Comparison of ENCODE assay signal across 29 cellular contexts in genomic region chr13:22086593-22086992, GRCh38.
"Had no signal": no experiment of that assay in that cellular context is flagged by ENCODE, and none has a peak within 500 bp of the region (broad histone marks: within the 10 kb centered on the region; RNA-seq: fewer than 3 reads in every experiment).

No MANE protein-coding gene starts in this region.

- H2AFZ ChIP-seq: parathyroid adenoma had no signal

- H3K4me3 Mint-ChIP-seq: central memory CD8-positive, alpha-beta T cell; dendritic cell treated with granulocyte-macrophage colony-stimulating factor and Interleukin-4, amounts not matched to agents 40 ng/mL and 50 ng/mL, for 4 days; immature natural killer cell; memory B cell; natural killer cell; neural crest cell had no signal

- H3K27me3 ChIP-seq: colonic mucosa, foreskin keratinocyte, neutrophil, right lobe of liver, stomach, thyroid gland had no signal

- H3K9ac ChIP-seq: parathyroid adenoma had no signal

- H3K27ac ChIP-seq: colonic mucosa, foreskin keratinocyte, gastroesophageal sphincter, heart left ventricle, neutrophil, parathyroid adenoma, right lobe of liver, stomach, thyroid gland had no signal

- H3K4me1 Mint-ChIP-seq: neural crest cell had no signal

- H3K9me3 Mint-ChIP-seq: central memory CD8-positive, alpha-beta T cell; natural killer cell; neural crest cell had no signal

- H3K36me3 ChIP-seq: colonic mucosa, gastroesophageal sphincter, heart left ventricle, neutrophil, right lobe of liver, stomach, thyroid gland had no signal

- H3K27me3 Mint-ChIP-seq: central memory CD8-positive, alpha-beta T cell; progenitor cell of endocrine pancreas had no signal

- DNase-seq: colonic mucosa; effector CD8-positive, alpha-beta T cell; erythroblast; foreskin keratinocyte; heart left ventricle; hypothalamus; immature natural killer cell; islet precursor cell; kidney glomerular epithelial cell; natural killer cell; right lobe of liver; small intestine; stimulated activated CD4-positive, alpha-beta T cell treated with anti-CD3 and anti-CD28 coated beads, Interleukin-12 subunit alpha, Interleukin-12 subunit beta, amount 100 ng/mL, for 4 hours; stimulated activated CD4-positive, alpha-beta T cell treated with anti-CD3 and anti-CD28 coated beads, Interleukin-1b, Interleukin-23, amount 100 ng/mL, for 48 hours; stimulated activated CD4-positive, alpha-beta T cell treated with anti-CD3 and anti-CD28 coated beads, Interleukin-4, amount 100 ng/mL, for 1 hour; stimulated activated CD8-positive, alpha-beta memory T cell treated with anti-CD3 and anti-CD28 coated beads, Interleukin-4, amount 100 ng/mL, for 48 hours; stimulated activated naive CD4-positive, alpha-beta T cell treated with Interleukin-2 at 50 U/mL for 16 hours; stomach; thyroid gland; trophoblast cell had no signal

- H3K9me3 ChIP-seq: colonic mucosa, gastroesophageal sphincter, heart left ventricle, neutrophil, right lobe of liver, stomach, thyroid gland had no signal

- H3K4me3 ChIP-seq: colonic mucosa, gastroesophageal sphincter, heart left ventricle, lung, right lobe of liver, stomach, thyroid gland had no signal

- H3K36me3 Mint-ChIP-seq: memory B cell, natural killer cell had no signal

- H3K27ac Mint-ChIP-seq: dendritic cell treated with granulocyte-macrophage colony-stimulating factor and Interleukin-4, amounts not matched to agents 40 ng/mL and 50 ng/mL, for 4 days; memory B cell; natural killer cell; progenitor cell of endocrine pancreas had no signal

- H3K79me2 ChIP-seq: parathyroid adenoma had no signal

- H3K4me1 ChIP-seq: colonic mucosa, foreskin keratinocyte, gastroesophageal sphincter, heart left ventricle, parathyroid adenoma, right lobe of liver, stomach, thyroid gland had no signal

- ATAC-seq: foreskin keratinocyte, gastroesophageal sphincter, heart left ventricle, natural killer cell, right lobe of liver had no signal
